In the genomic region with DNA sequence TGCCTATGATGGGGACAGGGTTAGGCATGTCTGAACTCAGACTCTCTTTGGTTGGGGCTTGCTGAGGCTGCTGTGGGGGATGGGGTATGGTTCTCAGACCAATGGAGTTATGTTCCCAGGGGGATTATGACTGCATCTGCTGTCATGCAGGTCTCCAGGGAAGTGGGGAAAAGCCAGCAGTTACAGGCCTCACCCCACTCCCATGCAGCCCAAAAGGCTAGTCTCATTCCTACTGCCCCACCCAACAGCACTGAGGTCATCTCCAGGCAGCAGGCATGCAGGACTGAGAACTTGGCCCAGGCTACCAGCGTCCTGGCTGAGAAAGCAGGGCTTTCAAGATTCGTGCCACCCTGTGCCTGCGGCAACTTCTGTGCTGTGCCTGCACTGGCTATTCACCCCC, we compare ENCODE assay signal across 18 cellular contexts.
DNase-seq lines count a peak whose midpoint lies in the region; ATAC-seq, FAIRE-seq and TF ChIP-seq lines count a peak whose summit lies in the region.
"Had no signal": no experiment of that assay in that cellular context is flagged by ENCODE, and none has a peak within 500 bp of the region (broad histone marks: within the 10 kb centered on the region; RNA-seq: fewer than 3 reads in every experiment).

No MANE protein-coding gene starts in this region.

- H3K4me3 ChIP-seq in GM23338 (no peak overlapping the region), MG63 (no peak overlapping the region), bronchial epithelial cell (ENCODE audit: low read depth, low read length) (no peak overlapping the region), mesenchymal stem cell (ENCODE audit: insufficient read depth in 1 of 2, low read depth in 1 of 2, low read length in 2 of 2) (no peak overlapping the region)
- H3K4me3 ChIP-seq: coronary artery, prostate gland, thoracic aorta had no signal

- peak overlapping the region in 1 of 2 experiments; percentile 77 for H3K14ac ChIP-seq in mesenchymal stem cell (ENCODE audit: low read length in 2 of 2)

- H4K20me1 ChIP-seq in GM23338 (replicated peaks; ENCODE audit: insufficient read depth) = no peaks in the 10 kb centered on the region

- H3K79me1 ChIP-seq in mesenchymal stem cell (replicated peaks; ENCODE audit: low read length, poor library complexity, severe bottlenecking) = no peaks in the 10 kb centered on the region

- H3K4me1 ChIP-seq in GM23338 (ENCODE audit: insufficient read depth) (0 out of 2 replicates have a peak, but pooled peaks cover 7% of the 10 kb centered on the region), mesenchymal stem cell (ENCODE audit: control insufficient read depth, insufficient read depth, low read depth, low read length) (no peaks in the 10 kb centered on the region)
- H3K4me1 ChIP-seq: prostate gland had no signal

- no peak overlapping the region for H2AK5ac ChIP-seq in mesenchymal stem cell (ENCODE audit: low read length, severe bottlenecking)

- H3K27ac ChIP-seq in GM23338 (ENCODE audit: low read depth) (no peak overlapping the region), mesenchymal stem cell (ENCODE audit: low read length, poor library complexity, severe bottlenecking) (no peak overlapping the region)
- H3K27ac ChIP-seq: coronary artery, prostate gland, thoracic aorta had no signal

- no peak overlapping the region for H4K8ac ChIP-seq in mesenchymal stem cell (ENCODE audit: low read length)

- peak overlapping the region; percentile 74 for H2AFZ ChIP-seq in GM23338
- H2AFZ ChIP-seq in mesenchymal stem cell (ENCODE audit: low read depth, low read length) = no peak overlapping the region

- no peak overlapping the region for H4K91ac ChIP-seq in mesenchymal stem cell (ENCODE audit: low read length)

- no peaks in the 10 kb centered on the region for H3K79me2 ChIP-seq in GM23338 (replicated peaks; ENCODE audit: insufficient read depth)

- no peak overlapping the region for H3K27ac Mint-ChIP-seq in GM23338
- H3K27ac Mint-ChIP-seq: activated naive CD4-positive, alpha-beta T cell treated with anti-CD3 and anti-CD28 coated beads, Interleukin-2, amount 50 U/mL, for 24 hours; B cell; naive thymus-derived CD8-positive, alpha-beta T cell had no signal

- H2BK15ac ChIP-seq in mesenchymal stem cell (ENCODE audit: low read depth, poor library complexity, severe bottlenecking) = peak overlapping the region; percentile 80

- H3K9me2 ChIP-seq in GM23338 (ENCODE audit: insufficient read depth) = no peaks in the 10 kb centered on the region

- H3K36me3 Mint-ChIP-seq in GM23338 (ENCODE audit: low read depth) = no peaks in the 10 kb centered on the region
- H3K36me3 Mint-ChIP-seq: activated naive CD4-positive, alpha-beta T cell treated with anti-CD3 and anti-CD28 coated beads, Interleukin-2, amount 50 U/mL, for 24 hours; naive thymus-derived CD8-positive, alpha-beta T cell had no signal

- H3K23ac ChIP-seq in mesenchymal stem cell (ENCODE audit: low read length in 2 of 2) = no peak overlapping the region

- no peak overlapping the region for H2BK120ac ChIP-seq in mesenchymal stem cell (ENCODE audit: low read depth, low read length)

- peak; percentile 66 for ATAC-seq in GM23338
- no peak for ATAC-seq in HG03135 (IDR thresholded peaks at IDR 0.05; ENCODE audit: unreplicated experiment)
- ATAC-seq: naive thymus-derived CD8-positive, alpha-beta T cell had no signal

- no peak overlapping the region for H2BK5ac ChIP-seq in mesenchymal stem cell (ENCODE audit: low read depth, low read length, poor library complexity, severe bottlenecking)

- H3K18ac ChIP-seq in mesenchymal stem cell (ENCODE audit: low read depth in 1 of 2, low read length in 2 of 2) = peak overlapping the region; percentile 12 to 80

- no peaks in the 10 kb centered on the region for H3K36me3 ChIP-seq in GM23338 (ENCODE audit: insufficient read depth)
- no peaks in the 10 kb centered on the region for H3K36me3 ChIP-seq in MG63
- no peaks in the 10 kb centered on the region for H3K36me3 ChIP-seq in bronchial epithelial cell (ENCODE audit: control insufficient read depth, insufficient read depth, low read length)
- no peaks in the 10 kb centered on the region for H3K36me3 ChIP-seq in mesenchymal stem cell (ENCODE audit: control insufficient read depth in 1 of 2, insufficient read depth in 2 of 2, low read depth in 1 of 2, low read length in 2 of 2)
- H3K36me3 ChIP-seq: prostate gland, thoracic aorta had no signal

- H3K4me2 ChIP-seq in GM23338 (no peak overlapping the region), mesenchymal stem cell (ENCODE audit: low read length, poor library complexity, severe bottlenecking) (no peak overlapping the region)

- H3K9ac ChIP-seq in mesenchymal stem cell (ENCODE audit: low read length) = no peak overlapping the region

- no peak for TF ChIP-seq CTCF in GM23338 (conservative IDR thresholded peaks at IDR 0.05; ENCODE audit: low read depth in 2 of 2)
- no peak for TF ChIP-seq CTCF in bronchial epithelial cell (IDR thresholded peaks at IDR 0.05; ENCODE audit: insufficient read depth, low read length, severe bottlenecking)

- H3F3A ChIP-seq in GM23338 (replicated peaks; ENCODE audit: low read depth) = no peaks in the 10 kb centered on the region

- FAIRE-seq in bronchial epithelial cell (lab: Jason Lieb, UNC) = peak; percentile 89
- FAIRE-seq: endothelial cell of umbilical vein had no signal

- H3K27me3 Mint-ChIP-seq in GM23338 (ENCODE audit: insufficient read depth, low read depth, poor library complexity) = peaks cover 2% of the 10 kb centered on the region
- H3K27me3 Mint-ChIP-seq: activated naive CD4-positive, alpha-beta T cell treated with anti-CD3 and anti-CD28 coated beads, Interleukin-2, amount 50 U/mL, for 24 hours had no signal

- no peaks in the 10 kb centered on the region for H3K27me3 ChIP-seq in GM23338 (ENCODE audit: insufficient read depth)
- H3K27me3 ChIP-seq in MG63 = no peaks in the 10 kb centered on the region
- no peaks in the 10 kb centered on the region for H3K27me3 ChIP-seq in bronchial epithelial cell (ENCODE audit: control insufficient read depth, insufficient read depth, low read length)
- H3K27me3 ChIP-seq in mesenchymal stem cell (ENCODE audit: control insufficient read depth in 1 of 2, insufficient read depth in 1 of 2, low read length in 2 of 2) = no peaks in the 10 kb centered on the region

- no peak overlapping the region for H3K4me3 Mint-ChIP-seq in GM23338
- H3K4me3 Mint-ChIP-seq: activated naive CD4-positive, alpha-beta T cell treated with anti-CD3 and anti-CD28 coated beads, Interleukin-2, amount 50 U/mL, for 24 hours; B cell; naive thymus-derived CD8-positive, alpha-beta T cell had no signal

- peak overlapping the region in 1 of 2 experiments; percentile 37 for H2BK12ac ChIP-seq in mesenchymal stem cell (ENCODE audit: low read length in 2 of 2)

- WGBS in mesenchymal stem cell = 89% methylated on average over 3 of the region's 3 CpGs

- no peaks in the 10 kb centered on the region for H3K9me3 ChIP-seq in MG63
- H3K9me3 ChIP-seq in mesenchymal stem cell (ENCODE audit: control insufficient read depth, low read length) = peaks cover 12% of the 10 kb centered on the region
- H3K9me3 ChIP-seq: prostate gland, thoracic aorta had no signal

- no peaks in the 10 kb centered on the region for H3K9me3 Mint-ChIP-seq in GM23338
- H3K9me3 Mint-ChIP-seq: activated naive CD4-positive, alpha-beta T cell treated with anti-CD3 and anti-CD28 coated beads, Interleukin-2, amount 50 U/mL, for 24 hours had no signal

- peaks cover 14% of the 10 kb centered on the region for H3K4me1 Mint-ChIP-seq in GM23338
- H3K4me1 Mint-ChIP-seq: activated naive CD4-positive, alpha-beta T cell treated with anti-CD3 and anti-CD28 coated beads, Interleukin-2, amount 50 U/mL, for 24 hours; B cell; naive thymus-derived CD8-positive, alpha-beta T cell had no signal

- peak overlapping the region in 1 of 2 experiments; percentile 64 for H3K4ac ChIP-seq in mesenchymal stem cell (ENCODE audit: low read depth in 1 of 2, low read length in 2 of 2)

- DNase-seq in GM23338 (ENCODE audit: low spot score) = no peak
- peak; percentile 36 for DNase-seq in MG63
- peak; percentile 99 for DNase-seq in bronchial epithelial cell (ENCODE audit: low read depth)
- no peak for DNase-seq in mesenchymal stem cell
- no peak for DNase-seq in occipital lobe (lab: John Stamatoyannopoulos, UW)
- no peak for DNase-seq in NCI-H1048 (lab: John Stamatoyannopoulos, UW)
- DNase-seq: activated T-cell treated with anti-CD3 and anti-CD28 coated beads, Interleukin-2, amount 50 U/mL, for 48 hours; naive thymus-derived CD8-positive, alpha-beta T cell; NCI-H510A; stimulated activated CD4-positive, alpha-beta T cell treated with anti-CD3 and anti-CD28 coated beads, Interleukin-12 subunit alpha, Interleukin-12 subunit beta, amount 100 ng/mL, for 4 hours; T-helper 2 cell had no signal

TF ChIP-seq in GM23338, 12 proteins besides CTCF, POLR2A, EP300 and RAD21 (continues in another document):
- TF ChIP-seq EZH2phosphoT487 (IDR thresholded peaks at IDR 0.05; ENCODE audit: unreplicated experiment) = no peak
- no peak for TF ChIP-seq ZNF114 (CRISPR knock-in tag; IDR thresholded peaks at IDR 0.05)
- no peak for TF ChIP-seq NANOG (IDR thresholded peaks at IDR 0.05; ENCODE audit: borderline replicate concordance)
- TF ChIP-seq ETS1 (IDR thresholded peaks at IDR 0.05) = no peak
- TF ChIP-seq POLR2AphosphoS5 (IDR thresholded peaks at IDR 0.05; ENCODE audit: low read depth) = no peak
- no peak for TF ChIP-seq JUNB (IDR thresholded peaks at IDR 0.05; ENCODE audit: unreplicated experiment)
- no peak for TF ChIP-seq STAT1 (IDR thresholded peaks at IDR 0.05; ENCODE audit: unreplicated experiment)

Comparison
In these comparisons a context has a peak if more than half of its experiments do, and no peak if none do; other contexts are left out.
1. DNase-seq: peak in MG63 (single experiment) and bronchial epithelial cell (single experiment); none in GM23338 (single experiment), mesenchymal stem cell (single experiment), occipital lobe (single experiment) and NCI-H1048 (single experiment).